ENCODE assay signal across 14 cellular contexts in genomic region chr17:3754066-3754457, GRCh38. TPM values are rescaled to one million over a fixed set of nuclear protein-coding genes. Genes with fewer than 3 reads are reported as not detected.
DNase-seq lines count a peak whose midpoint lies in the region; ATAC-seq, FAIRE-seq and TF ChIP-seq lines count a peak whose summit lies in the region.
"Had no signal": no experiment of that assay in that cellular context is flagged by ENCODE, and none has a peak within 500 bp of the region (broad histone marks: within the 10 kb centered on the region; RNA-seq: fewer than 3 reads in every experiment).

No MANE protein-coding gene starts in this region.

- H3K27ac ChIP-seq in BLaER1 treated with 17β-estradiol and CSF1 and Interleukin-3, amounts not matched to agents 10 nM and 100 nM: peak overlapping the region in 3 of 11 experiments; percentile 18 to 36 (median 29); a peak in 5 of 22 replicates

- H3K27me3 Mint-ChIP-seq in IgD-negative memory B cell (no peaks in the 10 kb centered on the region), nephron progenitor cell (ENCODE audit: low read depth, poor library complexity) (peaks cover 28% of the 10 kb centered on the region)

- H3K4me3 ChIP-seq in BLaER1 treated with 17β-estradiol and CSF1 and Interleukin-3, amounts not matched to agents 10 nM and 100 nM: peak overlapping the region in 6 of 10 experiments; percentile 12 to 46 (median 36); a peak in 10 of 20 replicates
- H3K4me3 ChIP-seq in bronchial epithelial cell (ENCODE audit: low read depth, low read length): no peak overlapping the region

- FAIRE-seq in bronchial epithelial cell (lab: Jason Lieb, UNC): peak; percentile 7

- H3K4me3 Mint-ChIP-seq in IgD-negative memory B cell (no peak overlapping the region), nephron progenitor cell (peak overlapping the region; percentile 48)

- DNase-seq in bronchial epithelial cell (ENCODE audit: low read depth) (no peak), nephron progenitor cell (no peak), left ventricle myocardium superior (no peak)
- DNase-seq: activated gamma-delta T cell treated with Interleukin-2 at 50 U/mL for 16 hours, HCEC 1CT, hippocampal formation, kidney glomerular epithelial cell, NCI-H524, SHP77 treated with DMSO at 0.1 percent for 48 hours had no signal

- H3K36me3 Mint-ChIP-seq in IgD-negative memory B cell: no peaks in the 10 kb centered on the region
- no peaks in the 10 kb centered on the region for H3K36me3 Mint-ChIP-seq in nephron progenitor cell (ENCODE audit: low read depth)

- H3K9me3 ChIP-seq in BLaER1 treated with 17β-estradiol and CSF1 and Interleukin-3, amounts not matched to agents 10 nM and 100 nM (replicated peaks in 1 of 11): peaks cover 0 to 1% (median 0%) of the 10 kb centered on the region in 11 experiments; a peak in 9 of 22 replicates

- no peaks in the 10 kb centered on the region for H3K9me3 Mint-ChIP-seq in IgD-negative memory B cell
- H3K9me3 Mint-ChIP-seq in nephron progenitor cell: no peaks in the 10 kb centered on the region

- H3K36me3 ChIP-seq in BLaER1 treated with 17β-estradiol and CSF1 and Interleukin-3, amounts not matched to agents 10 nM and 100 nM: no peaks in the 10 kb centered on the region
- H3K36me3 ChIP-seq in bronchial epithelial cell (ENCODE audit: control insufficient read depth, insufficient read depth, low read length): no peaks in the 10 kb centered on the region

- intact Hi-C loops in left ventricle myocardium superior (cut with micrococcal nuclease): no loop called here

- peak overlapping the region in 2 of 3 donors; percentile 18 to 31 for H3K27ac Mint-ChIP-seq in IgD-negative memory B cell
- no peak overlapping the region for H3K27ac Mint-ChIP-seq in nephron progenitor cell

- no peak for TF ChIP-seq CTCF in bronchial epithelial cell (IDR thresholded peaks at IDR 0.05; ENCODE audit: insufficient read depth, low read length, severe bottlenecking)
- TF ChIP-seq CTCF in nephron progenitor cell (IDR thresholded peaks at IDR 0.05): no peak

- peaks cover 0 to 9% (median 0%) of the 10 kb centered on the region in 11 experiments; a peak in 1 of 22 replicates for H3K27me3 ChIP-seq in BLaER1 treated with 17β-estradiol and CSF1 and Interleukin-3, amounts not matched to agents 10 nM and 100 nM
- H3K27me3 ChIP-seq in bronchial epithelial cell (ENCODE audit: control insufficient read depth, insufficient read depth, low read length): no peaks in the 10 kb centered on the region

- H3K4me1 ChIP-seq in BLaER1 treated with 17β-estradiol and CSF1 and Interleukin-3, amounts not matched to agents 10 nM and 100 nM: peaks cover 27 to 87% (median 72%) of the 10 kb centered on the region in 10 experiments

- no peak for ATAC-seq in left ventricle myocardium superior
- ATAC-seq in HG03439 (IDR thresholded peaks at IDR 0.05; ENCODE audit: unreplicated experiment): no peak
- no peak for ATAC-seq in HG02678 (IDR thresholded peaks at IDR 0.05; ENCODE audit: unreplicated experiment)
- ATAC-seq in GM19328 (IDR thresholded peaks at IDR 0.05; ENCODE audit: unreplicated experiment): no peak

- peak overlapping the region in 3 of 11 experiments; percentile 17 to 56 (median 50); a peak in 7 of 22 replicates for H3K9ac ChIP-seq in BLaER1 treated with 17β-estradiol and CSF1 and Interleukin-3, amounts not matched to agents 10 nM and 100 nM

- H3K4me1 Mint-ChIP-seq in IgD-negative memory B cell (peaks cover 5 to 15% (median 10%) of the 10 kb centered on the region in 3 donors), nephron progenitor cell (peaks cover 9% of the 10 kb centered on the region)

- H3K4me2 ChIP-seq in BLaER1 treated with 17β-estradiol and CSF1 and Interleukin-3, amounts not matched to agents 10 nM and 100 nM: peak overlapping the region; percentile 65 to 92 (median 80)

- H4K20me1 ChIP-seq in BLaER1 treated with 17β-estradiol and CSF1 and Interleukin-3, amounts not matched to agents 10 nM and 100 nM: peaks cover 0 to 8% (median 0%) of the 10 kb centered on the region in 11 experiments; a peak in 1 of 22 replicates

RNA-seq across cellular contexts. Expression of gene HASPIN, which starts 30.4 kb away (rescaled TPM):
- 0.34 TPM for polyA plus RNA-seq in IgD-negative memory B cell
- 0.53 and 0.64 TPM in 2 replicates for total RNA-seq in bronchial epithelial cell
- 0.45 TPM for total RNA-seq in left ventricle myocardium superior

RNA-seq across cellular contexts. Expression of gene ITGAE, which starts 46.9 kb away (rescaled TPM):
- polyA plus RNA-seq in IgD-negative memory B cell: 125 TPM
- total RNA-seq in bronchial epithelial cell (17.1 and 21.9 TPM in 2 replicates), left ventricle myocardium superior (12.2 TPM)

RNA-seq across cellular contexts. Expression of gene P2RX5, which starts 58.1 kb away (rescaled TPM):
- 764 TPM for polyA plus RNA-seq in IgD-negative memory B cell
- total RNA-seq in bronchial epithelial cell (0.38 and 0.53 TPM in 2 replicates), left ventricle myocardium superior (16.4 TPM)

Comparison
In these comparisons a context has a peak if more than half of its experiments do, and no peak if none do; other contexts are left out.
1. RNA of gene P2RX5, which starts 58.1 kb away (total RNA-seq): 16.4 TPM in left ventricle myocardium superior (single experiment); 0.38 to 0.53 TPM in bronchial epithelial cell; every median in the first group is over 10 times any median in the second.